30 cellular contexts compared by ENCODE assay signal in the genomic region with DNA sequence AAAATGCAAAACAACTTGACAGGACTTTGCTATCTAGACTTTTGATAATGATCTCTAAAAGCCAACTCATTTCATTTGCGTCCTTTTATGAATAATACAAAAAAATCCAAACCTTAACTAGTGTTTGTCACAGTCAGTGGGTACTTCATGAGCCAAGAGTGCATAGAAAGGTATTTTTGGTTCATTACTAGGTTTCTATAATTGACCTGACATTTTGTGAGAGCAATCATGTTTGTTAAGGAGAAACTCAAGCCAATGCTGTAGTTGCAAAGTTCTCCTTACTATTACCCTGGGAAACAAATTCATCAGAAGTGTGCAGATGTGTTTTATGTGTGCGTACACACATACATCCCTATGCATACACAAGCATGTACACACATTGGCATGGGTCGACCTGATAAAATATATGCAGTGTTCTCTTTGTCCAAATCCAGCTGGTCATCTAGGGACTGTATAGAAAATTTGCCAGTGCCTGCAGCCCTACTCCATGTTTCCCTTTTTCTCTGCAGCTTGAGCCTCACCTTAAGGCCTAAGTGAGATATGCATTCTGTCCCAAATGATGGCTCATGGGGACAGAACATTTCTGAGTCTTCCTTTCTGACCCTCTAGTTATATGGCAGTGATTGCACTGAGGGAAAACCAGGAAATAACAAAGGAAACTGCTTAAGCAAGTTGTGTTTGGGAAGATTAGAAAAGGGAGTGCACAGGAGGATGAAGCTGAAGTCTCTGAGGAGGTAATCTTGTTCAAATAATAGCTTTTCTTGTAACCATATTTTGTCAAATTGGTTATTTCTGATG.
"Had no signal": no experiment of that assay in that cellular context is flagged by ENCODE, and none has a peak within 500 bp of the region (broad histone marks: within the 10 kb centered on the region; RNA-seq: fewer than 3 reads in every experiment).

No MANE protein-coding gene starts in this region.

- H3K9me3 Mint-ChIP-seq: activated CD4-positive, alpha-beta memory T cell treated with anti-CD3 and anti-CD28 coated beads, Interleukin-2, amount 10 ng/mL, durations not matched to agents 7 days and 5 days; activated CD4-positive, alpha-beta T cell treated with anti-CD3 and anti-CD28 coated beads, Interleukin-2, amount 10 ng/mL, durations not matched to agents 7 days and 5 days; activated naive CD8-positive, alpha-beta T cell treated with anti-CD3 and anti-CD28 coated beads, Interleukin-2, amount 10 ng/mL, durations not matched to agents 7 days and 5 days; activated T-cell treated with anti-CD3 and anti-CD28 coated beads, Interleukin-2, amount 50 U/mL, for 24 hours; naive thymus-derived CD4-positive, alpha-beta T cell; stimulated activated naive B cell treated with anti-CD40 and anti-IgM and Interleukin-4, amounts not matched to agents 10 μg/mL and 1 μg/mL and 100 μg/mL, for 72 hours had no signal

- H3K9me3 ChIP-seq: colonic mucosa, ovary, sigmoid colon, SK-N-SH, suprapubic skin, tibial nerve had no signal

- H3K27me3 ChIP-seq: cardiac muscle cell, colonic mucosa, dorsolateral prefrontal cortex, ovary, sigmoid colon, suprapubic skin, tibial nerve had no signal

- H3K27me3 Mint-ChIP-seq: progenitor cell of endocrine pancreas had no signal

- H3K27ac ChIP-seq: cardiac muscle cell, colonic mucosa, dorsolateral prefrontal cortex, ovary, sigmoid colon, suprapubic skin, tibial nerve had no signal

- H3K4me1 Mint-ChIP-seq: activated naive CD4-positive, alpha-beta T cell treated with anti-CD3 and anti-CD28 coated beads, Interleukin-2, amount 10 ng/mL, durations not matched to agents 7 days and 5 days had no signal

- H3K27ac Mint-ChIP-seq: activated CD4-positive, alpha-beta memory T cell treated with anti-CD3 and anti-CD28 coated beads, Interleukin-2, amount 10 ng/mL, durations not matched to agents 7 days and 5 days; activated CD4-positive, alpha-beta T cell treated with anti-CD3 and anti-CD28 coated beads, Interleukin-2, amount 10 ng/mL, durations not matched to agents 7 days and 5 days; activated naive CD4-positive, alpha-beta T cell treated with anti-CD3 and anti-CD28 coated beads, Interleukin-2, amount 10 ng/mL, durations not matched to agents 7 days and 5 days; activated naive CD8-positive, alpha-beta T cell treated with anti-CD3 and anti-CD28 coated beads, Interleukin-2, amount 10 ng/mL, durations not matched to agents 7 days and 5 days; activated T-cell treated with anti-CD3 and anti-CD28 coated beads, Interleukin-2, amount 50 U/mL, for 24 hours; naive thymus-derived CD4-positive, alpha-beta T cell; progenitor cell of endocrine pancreas; stimulated activated naive B cell treated with anti-CD40 and anti-IgM and Interleukin-4, amounts not matched to agents 10 μg/mL and 1 μg/mL and 100 μg/mL, for 72 hours; WTC11 had no signal

- DNase-seq: activated CD4-positive, alpha-beta memory T cell treated with anti-CD3 and anti-CD28 coated beads, Interleukin-2, amount 10 ng/mL, durations not matched to agents 7 days and 5 days; activated CD4-positive, alpha-beta T cell treated with anti-CD3 and anti-CD28 coated beads for 1 hour; activated CD4-positive, alpha-beta T cell treated with anti-CD3 and anti-CD28 coated beads, Interleukin-2, amount 10 ng/mL, durations not matched to agents 7 days and 5 days; activated CD8-positive, alpha-beta memory T cell treated with anti-CD3 and anti-CD28 coated beads, Interleukin-2, amount 50 U/mL, for 48 hours; activated gamma-delta T cell; activated naive CD4-positive, alpha-beta T cell treated with anti-CD3 and anti-CD28 coated beads, Interleukin-2, amount 10 ng/mL, durations not matched to agents 7 days and 5 days; activated naive CD8-positive, alpha-beta T cell treated with anti-CD3 and anti-CD28 coated beads, Interleukin-2, amount 10 ng/mL, durations not matched to agents 7 days and 5 days; activated T-cell treated with anti-CD3 and anti-CD28 coated beads, Interleukin-2, amount 50 U/mL, for 24 hours; cerebellar nuclear complex; colonic mucosa; dorsolateral prefrontal cortex; effector memory CD4-positive, alpha-beta T cell; islet precursor cell; mammary epithelial cell; midbrain; naive thymus-derived CD4-positive, alpha-beta T cell; ovary; retina; sigmoid colon; SK-N-SH; small intestine; stimulated activated CD4-positive, alpha-beta T cell treated with anti-CD3 and anti-CD28 coated beads, Interleukin-4, amount 100 ng/mL, for 4 hours; stimulated activated CD8-positive, alpha-beta memory T cell treated with anti-CD3 and anti-CD28 coated beads, Interleukin-4, amount 100 ng/mL, for 48 hours; stimulated activated naive B cell treated with anti-CD40 and anti-IgM and Interleukin-4, amounts not matched to agents 10 μg/mL and 1 μg/mL and 100 μg/mL, for 72 hours; T-helper 17 cell had no signal

- H3K36me3 ChIP-seq: cardiac muscle cell, colonic mucosa, ovary, sigmoid colon, suprapubic skin, tibial nerve had no signal

- H3K4me3 Mint-ChIP-seq: activated CD4-positive, alpha-beta memory T cell treated with anti-CD3 and anti-CD28 coated beads, Interleukin-2, amount 10 ng/mL, durations not matched to agents 7 days and 5 days; activated CD4-positive, alpha-beta T cell treated with anti-CD3 and anti-CD28 coated beads, Interleukin-2, amount 10 ng/mL, durations not matched to agents 7 days and 5 days; activated naive CD4-positive, alpha-beta T cell treated with anti-CD3 and anti-CD28 coated beads, Interleukin-2, amount 10 ng/mL, durations not matched to agents 7 days and 5 days; activated naive CD8-positive, alpha-beta T cell treated with anti-CD3 and anti-CD28 coated beads, Interleukin-2, amount 10 ng/mL, durations not matched to agents 7 days and 5 days; activated T-cell treated with anti-CD3 and anti-CD28 coated beads, Interleukin-2, amount 50 U/mL, for 24 hours; naive thymus-derived CD4-positive, alpha-beta T cell; stimulated activated naive B cell treated with anti-CD40 and anti-IgM and Interleukin-4, amounts not matched to agents 10 μg/mL and 1 μg/mL and 100 μg/mL, for 72 hours; T-helper 17 cell; WTC11 had no signal

- ATAC-seq: naive thymus-derived CD4-positive, alpha-beta T cell; stimulated activated naive B cell treated with anti-CD40 and anti-IgM and Interleukin-4, amounts not matched to agents 10 μg/mL and 1 μg/mL and 100 μg/mL, for 72 hours; T-helper 17 cell; WTC11 had no signal

- H3K9me2 ChIP-seq: SK-N-SH had no signal

- H3K4me3 ChIP-seq: cardiac muscle cell, colonic mucosa, dorsolateral prefrontal cortex, ovary, sigmoid colon, suprapubic skin, tibial nerve had no signal

- H3K36me3 Mint-ChIP-seq: activated naive CD4-positive, alpha-beta T cell treated with anti-CD3 and anti-CD28 coated beads, Interleukin-2, amount 10 ng/mL, durations not matched to agents 7 days and 5 days; activated naive CD8-positive, alpha-beta T cell treated with anti-CD3 and anti-CD28 coated beads, Interleukin-2, amount 10 ng/mL, durations not matched to agents 7 days and 5 days; naive thymus-derived CD4-positive, alpha-beta T cell; stimulated activated naive B cell treated with anti-CD40 and anti-IgM and Interleukin-4, amounts not matched to agents 10 μg/mL and 1 μg/mL and 100 μg/mL, for 72 hours; WTC11 had no signal

- H3K4me1 ChIP-seq: colonic mucosa, sigmoid colon, suprapubic skin had no signal
